ENCODE assay signal across 11 cellular contexts in the genomic region with DNA sequence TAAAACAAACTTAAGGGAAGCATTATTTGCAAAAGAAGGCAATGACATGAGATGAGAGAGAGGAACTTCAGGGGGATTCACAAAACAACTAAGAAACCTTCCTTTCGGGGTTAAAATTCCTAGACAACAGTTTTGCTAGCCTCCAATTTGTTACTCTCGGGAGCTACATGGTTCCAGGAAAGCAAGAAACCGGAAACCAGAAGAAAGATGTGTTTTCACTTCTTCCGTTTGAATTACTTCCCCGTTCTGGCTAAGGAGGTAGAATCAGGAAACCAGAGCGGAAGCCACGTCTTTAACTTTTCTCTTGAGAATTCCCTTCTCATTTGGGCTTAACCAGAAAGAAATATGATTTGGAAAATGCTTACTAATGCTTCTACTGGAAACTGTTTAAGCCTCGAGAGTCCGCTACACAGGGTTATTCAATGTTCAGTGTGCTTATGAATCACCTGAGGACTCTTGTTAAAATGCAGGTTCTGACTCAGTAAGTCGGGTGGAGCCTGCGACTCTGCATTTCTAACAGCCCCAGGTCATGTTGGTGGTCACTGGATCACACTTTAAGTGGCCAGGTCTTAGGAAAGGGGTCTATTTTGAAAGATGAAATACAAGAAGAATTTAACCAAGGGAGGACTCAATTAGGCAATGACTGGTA. TPM values are rescaled to one million over a fixed set of nuclear protein-coding genes. Genes with fewer than 3 reads are reported as not detected.
DNase-seq lines count a peak whose midpoint lies in the region; ATAC-seq, FAIRE-seq and TF ChIP-seq lines count a peak whose summit lies in the region.
"Had no signal": no experiment of that assay in that cellular context is flagged by ENCODE, and none has a peak within 500 bp of the region (broad histone marks: within the 10 kb centered on the region; RNA-seq: fewer than 3 reads in every experiment).

No MANE protein-coding gene starts in this region.

- H3K27me3 ChIP-seq in skeletal muscle satellite cell (ENCODE audit: control insufficient read depth, insufficient read depth, low read length) = no peaks in the 10 kb centered on the region

- peak overlapping the region; percentile 17 for H3K27ac Mint-ChIP-seq in activated naive CD8-positive, alpha-beta T cell

- H3K4me1 ChIP-seq in skeletal muscle satellite cell (ENCODE audit: control insufficient read depth, insufficient read depth, low read length) (peaks cover 15% of the 10 kb centered on the region), kidney (ENCODE audit: control insufficient read depth in 1 of 2, insufficient read depth in 1 of 2, low read depth in 1 of 2, low read length in 2 of 2) (no peaks in the 10 kb centered on the region)

- ATAC-seq in GM19397 (IDR thresholded peaks at IDR 0.05; ENCODE audit: unreplicated experiment) = no peak

- H3K4me3 Mint-ChIP-seq in activated naive CD8-positive, alpha-beta T cell = peak overlapping the region; percentile 81

- intact Hi-C loops in kidney (cut with DNase I) = no loop called here

- H3K36me3 ChIP-seq in skeletal muscle satellite cell (ENCODE audit: insufficient read depth, low read length) (no peaks in the 10 kb centered on the region), kidney (ENCODE audit: control insufficient read depth in 1 of 2, insufficient read depth in 2 of 2, low read length in 2 of 2) (no peaks in the 10 kb centered on the region)

- H3K4me2 ChIP-seq in skeletal muscle satellite cell (ENCODE audit: low read length) = peak overlapping the region; percentile 40

- peaks cover 10% of the 10 kb centered on the region for H3K27me3 Mint-ChIP-seq in activated naive CD8-positive, alpha-beta T cell

- peaks cover 5% of the 10 kb centered on the region for H3K36me3 Mint-ChIP-seq in activated naive CD8-positive, alpha-beta T cell

- H3K9ac ChIP-seq in skeletal muscle satellite cell (ENCODE audit: low read depth, low read length) (no peak overlapping the region), kidney (ENCODE audit: low read length in 2 of 2) (no peak overlapping the region)

- DNase-seq in SIG-M5 treated with dmso at 0.1 percent for 504 hours (lab: John Stamatoyannopoulos, UW; ENCODE audit: unreplicated experiment) = peak; percentile 11
- DNase-seq in SIG-M5 (lab: John Stamatoyannopoulos, UW) = no peak
- DNase-seq in KG1 (lab: John Stamatoyannopoulos, UW) = peak; percentile 47
- DNase-seq in kidney = no peak
- DNase-seq in caudate nucleus (lab: John Stamatoyannopoulos, UW) = no peak
- DNase-seq: NCI-H1694, SW 1271 had no signal

- H3K9me3 ChIP-seq in skeletal muscle satellite cell (replicated peaks; ENCODE audit: low read length) (no peaks in the 10 kb centered on the region), kidney (ENCODE audit: control insufficient read depth in 1 of 2, low read length in 2 of 2) (no peaks in the 10 kb centered on the region)

- H3K27ac ChIP-seq in kidney (ENCODE audit: low read depth in 2 of 2, low read length in 2 of 2) (no peak overlapping the region), caudate nucleus (ENCODE audit: low read depth, low read length) (no peak overlapping the region)
- H3K27ac ChIP-seq: 22Rv1 had no signal

- H3K4me1 Mint-ChIP-seq in activated naive CD8-positive, alpha-beta T cell (ENCODE audit: low read depth) = peaks cover 18% of the 10 kb centered on the region

- no peak for FAIRE-seq in kidney (lab: Jason Lieb, UNC)

- H3K4me3 ChIP-seq in skeletal muscle satellite cell (ENCODE audit: low read length) = no peak overlapping the region
- peak overlapping the region in 1 of 2 donors; percentile 16 for H3K4me3 ChIP-seq in kidney (ENCODE audit: low read length in 2 of 2)

- no peaks in the 10 kb centered on the region for H3K9me3 Mint-ChIP-seq in activated naive CD8-positive, alpha-beta T cell (ENCODE audit: low read depth)

- no peak for TF ChIP-seq CTCF in kidney (IDR thresholded peaks at IDR 0.05; ENCODE audit: borderline replicate concordance, extremely low read depth, insufficient read depth)

RNA-seq across cellular contexts. Expression of gene MCOLN3, which starts 43.5 kb away (rescaled TPM):
- total RNA-seq in skeletal muscle satellite cell (2012; rRNA removed) = 1.7 and 2.8 TPM in 2 replicates
- 3.1 TPM for total RNA-seq in kidney
- polyA plus RNA-seq in kidney (ENCODE audit: insufficient read depth, low read depth, low replicate concordance) = 7.8 TPM

Comparison
In these comparisons a context has a peak if more than half of its experiments do, and no peak if none do; other contexts are left out.
1. DNase-seq: peak in SIG-M5 treated with dmso at 0.1 percent for 504 hours (single experiment) and KG1 (single experiment); none in SIG-M5 (single experiment), kidney (single experiment) and caudate nucleus (0 of 61).